Comparison of ENCODE assay signal across 8 cellular contexts in the genomic region with DNA sequence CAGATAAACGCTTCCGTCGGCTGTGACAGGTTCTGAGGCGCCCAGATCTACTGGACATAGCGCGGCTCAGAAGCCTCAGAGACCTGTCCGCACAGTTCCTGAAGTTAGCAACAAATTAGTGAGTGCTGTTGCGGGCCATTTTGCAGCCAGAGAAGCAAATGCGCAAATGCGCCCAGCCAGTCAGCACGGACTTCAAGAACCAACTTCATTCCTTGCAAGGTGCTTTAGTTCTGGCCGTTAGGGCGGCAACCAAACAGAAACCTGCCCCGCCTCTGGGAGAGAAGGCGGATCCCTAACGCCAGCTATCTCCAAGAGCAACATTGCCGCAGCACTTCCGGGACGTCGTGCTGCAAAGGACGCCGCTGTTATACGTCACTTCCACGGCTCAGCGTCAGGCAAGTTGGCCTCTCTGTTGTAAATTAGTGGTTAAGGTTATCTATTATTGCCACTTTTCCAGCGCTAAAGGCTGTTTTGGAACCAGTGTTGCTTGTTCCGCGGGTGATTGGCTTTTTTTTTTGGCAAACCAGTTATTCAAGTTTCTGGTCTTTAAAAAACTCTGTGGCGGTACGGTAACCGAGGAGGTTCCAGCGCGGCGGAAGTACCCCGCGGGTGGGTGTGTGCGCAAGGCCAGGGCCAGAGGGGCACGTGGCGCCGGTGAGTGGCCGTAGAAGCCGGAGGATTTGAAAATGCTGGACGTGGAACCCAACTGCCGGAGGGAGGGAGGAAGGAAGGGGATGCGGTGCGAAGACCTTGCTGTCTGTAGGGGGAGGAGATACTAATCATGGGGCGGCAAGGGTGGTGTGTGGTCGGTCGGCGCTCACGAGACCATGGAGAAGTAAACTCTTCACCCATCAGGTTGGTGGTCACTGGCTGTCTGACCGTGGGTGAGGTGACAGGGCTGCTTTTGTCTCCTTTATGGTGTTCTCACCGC. TPM values are rescaled to one million over a fixed set of nuclear protein-coding genes. Genes with fewer than 3 reads are reported as not detected.
DNase-seq lines count a peak whose midpoint lies in the region; ATAC-seq, FAIRE-seq and TF ChIP-seq lines count a peak whose summit lies in the region.

A gene (plus strand): TSS at position 612 of the 931 bp plus-strand sequence. CDS start 403 bp downstream, outside the sequence.

- in situ Hi-C loops in transverse colon (cut with MboI; ENCODE audit: low pct_ligation_motif_present in 1 of 4, low pct_unique_long_range_greater_than_20kb in 1 of 4, low sequenced_read_pairs in 3 of 4), result loop anchor here (10.0 to 25.0 kb wide), 6 partner anchors 91 to 1178 kb away; a partner anchor contains a TSS

- no peaks in the 10 kb centered on the region for H3K9me2 ChIP-seq in SU-DHL-6 (replicated peaks; ENCODE audit: insufficient read depth, low read length)

- POLR2A ChIA-PET in activated naive CD8-positive, alpha-beta T cell treated with anti-CD3 and anti-CD28 coated beads, Interleukin-2, amount 10 ng/mL, durations not matched to agents 7 days and 5 days (lab: Charles Lee), result interaction anchor here (0.5 to 1.5 kb wide), 9 partner anchors 12 to 383 kb away, joined by 3 to 7 read pairs (median 3); a partner anchor contains a TSS

- H3K4me3 ChIP-seq in SU-DHL-6 (ENCODE audit: insufficient read depth, low read length, poor library complexity, severe bottlenecking) (peak within 1 kb of the TSS; percentile 82), pancreas (peak within 1 kb of the TSS; percentile 67 to 83 (median 76)), transverse colon (peak within 1 kb of the TSS; percentile 40 to 77 (median 66))

- H3K27me3 ChIP-seq in SU-DHL-6 (ENCODE audit: low read length) (no peaks in the 10 kb centered on the region), pancreas (no peaks in the 10 kb centered on the region), transverse colon (no peaks in the 10 kb centered on the region)

- peak within 1 kb of the TSS; percentile 98 for H3K4me3 Mint-ChIP-seq in activated naive CD8-positive, alpha-beta T cell treated with anti-CD3 and anti-CD28 coated beads, Interleukin-2, amount 10 ng/mL, durations not matched to agents 7 days and 5 days

- H3K27ac ChIP-seq in SU-DHL-6 (ENCODE audit: low read depth, low read length) (peak within 1 kb of the TSS; percentile 48; the same call in 1 of the 2 replicates), pancreas (peak within 1 kb of the TSS; percentile 69 to 92 (median 90)), transverse colon (peak within 1 kb of the TSS; percentile 78 to 91 (median 86))

- H3F3A ChIP-seq in SU-DHL-6 (ENCODE audit: insufficient read depth), result no peaks in the 10 kb centered on the region; the same call in 1 of the 2 replicates

- no peaks in the 10 kb centered on the region for H3K9me3 ChIP-seq in SU-DHL-6 (ENCODE audit: insufficient read depth, low read length)
- H3K9me3 ChIP-seq in pancreas, result no peaks in the 10 kb centered on the region
- H3K9me3 ChIP-seq in transverse colon, result no peaks in the 10 kb centered on the region

- no peaks in the 10 kb centered on the region for H4K20me1 ChIP-seq in SU-DHL-6 (ENCODE audit: low read depth, low read length)

- peak within 1 kb of the TSS; percentile 99 for H3K27ac Mint-ChIP-seq in activated naive CD8-positive, alpha-beta T cell treated with anti-CD3 and anti-CD28 coated beads, Interleukin-2, amount 10 ng/mL, durations not matched to agents 7 days and 5 days

- WGBS in pancreas, 2 donors, result 0 to 1% methylated on average over 53 of the region's 53 CpGs
- WGBS in transverse colon (ENCODE audit: low coverage in 1 of 2), 2 donors, result 0% methylated on average over 6 to 53 of the region's 53 CpGs

- ATAC-seq in HG02678 (IDR thresholded peaks at IDR 0.05; ENCODE audit: unreplicated experiment) (peak; percentile 99), Right ventricle myocardium superior (ENCODE audit: poor library complexity) (peak; percentile 100), pancreas (peak; percentile 98 to 99 (median 98))
- peak; percentile 93 for ATAC-seq in activated naive CD8-positive, alpha-beta T cell treated with anti-CD3 and anti-CD28 coated beads, Interleukin-2, amount 10 ng/mL, durations not matched to agents 7 days and 5 days (ENCODE audit: low read depth)

- no peaks in the 10 kb centered on the region for H3K9me3 Mint-ChIP-seq in activated naive CD8-positive, alpha-beta T cell treated with anti-CD3 and anti-CD28 coated beads, Interleukin-2, amount 10 ng/mL, durations not matched to agents 7 days and 5 days

- peak; percentile 51 for DNase-seq in NCI-H128 (lab: John Stamatoyannopoulos, UW; ENCODE audit: unreplicated experiment)
- peak; percentile 83 for DNase-seq in activated naive CD8-positive, alpha-beta T cell treated with anti-CD3 and anti-CD28 coated beads, Interleukin-2, amount 10 ng/mL, durations not matched to agents 7 days and 5 days
- DNase-seq in Right ventricle myocardium superior, result peak; percentile 94
- peak; percentile 85 to 94 (median 91) for DNase-seq in pancreas
- DNase-seq in transverse colon, result peak; percentile 95

- H3K4me1 Mint-ChIP-seq in activated naive CD8-positive, alpha-beta T cell treated with anti-CD3 and anti-CD28 coated beads, Interleukin-2, amount 10 ng/mL, durations not matched to agents 7 days and 5 days, result peaks cover 39% of the 10 kb centered on the region

- no peaks in the 10 kb centered on the region for H3K36me3 ChIP-seq in SU-DHL-6 (ENCODE audit: low read length)
- peaks cover 0 to 10% (median 0%) of the 10 kb centered on the region in 3 donors for H3K36me3 ChIP-seq in pancreas
- no peaks in the 10 kb centered on the region for H3K36me3 ChIP-seq in transverse colon

- H3K4me1 ChIP-seq in pancreas (peaks cover 0 to 17% (median 0%) of the 10 kb centered on the region in 3 donors), transverse colon (peaks cover 9 to 30% (median 21%) of the 10 kb centered on the region in 4 donors)

- peaks cover 31% of the 10 kb centered on the region for H3K79me2 ChIP-seq in SU-DHL-6 (ENCODE audit: insufficient read depth, low read length)

- H3K36me3 Mint-ChIP-seq in activated naive CD8-positive, alpha-beta T cell treated with anti-CD3 and anti-CD28 coated beads, Interleukin-2, amount 10 ng/mL, durations not matched to agents 7 days and 5 days, result peaks cover 30% of the 10 kb centered on the region

- TF ChIP-seq POLR2A in GM10847 (IDR thresholded peaks at IDR 0.05; ENCODE audit: extremely low read depth, insufficient read length), result peak; percentile 35
- peak; percentile 87 for TF ChIP-seq POLR2A in transverse colon (IDR thresholded peaks at IDR 0.05)

- peak within 1 kb of the TSS; percentile 89 for H3K9ac ChIP-seq in SU-DHL-6 (ENCODE audit: low read length)

- peak; percentile 94 for FAIRE-seq in pancreas (lab: Jason Lieb, UNC)

- TF ChIP-seq EP300 in transverse colon (IDR thresholded peaks at IDR 0.05; ENCODE audit: low read depth), result peak; percentile 26

- no peaks in the 10 kb centered on the region for H3K27me3 Mint-ChIP-seq in activated naive CD8-positive, alpha-beta T cell treated with anti-CD3 and anti-CD28 coated beads, Interleukin-2, amount 10 ng/mL, durations not matched to agents 7 days and 5 days

- intact Hi-C loops in Right ventricle myocardium superior (cut with DNase I) (loop anchor here (5.0 kb wide), 2 partner anchors 113 to 393 kb away; a partner anchor contains a TSS), pancreas (cut with DNase I) (no loop called here), transverse colon (cut with DNase I; ENCODE audit: low total_unique reads) (loop anchor here (10.0 kb wide), 2 partner anchors 111 to 391 kb away; a partner anchor contains a TSS)

- H2AFZ ChIP-seq in SU-DHL-6 (ENCODE audit: low read depth, low read length, severe bottlenecking), result peak within 1 kb of the TSS; percentile 96

- H3K4me2 ChIP-seq in SU-DHL-6 (ENCODE audit: low read depth, low read length, poor library complexity, severe bottlenecking), result peak within 1 kb of the TSS; percentile 59

- TF ChIP-seq CTCF in SU-DHL-6 (IDR thresholded peaks at IDR 0.05; ENCODE audit: insufficient read depth, low read length, poor library complexity, severe bottlenecking) (no peak), pancreas (IDR thresholded peaks at IDR 0.05) (no peak), transverse colon (IDR thresholded peaks at IDR 0.05) (no peak)

RNA-seq across cellular contexts. Expression of the gene that starts here (rescaled TPM):
- total RNA-seq in activated naive CD8-positive, alpha-beta T cell treated with anti-CD3 and anti-CD28 coated beads, Interleukin-2, amount 10 ng/mL, durations not matched to agents 7 days and 5 days, result 10 to 100 TPM; 18.2 to 22.7 TPM
- total RNA-seq in Right ventricle myocardium superior (7.7 TPM), pancreas (1 to 10 TPM; 3.2 to 8.7 (median 6.1) TPM), transverse colon (1 to 10 TPM in 3 of 4 donors, not detected in 1; 1.9 to 8.3 (median 5.3) TPM)
- 10 to 100 TPM; 12.0 to 13.4 TPM for polyA plus RNA-seq in pancreas

Comparison
In these comparisons a context has a peak if more than half of its experiments do, and no peak if none do; other contexts are left out.
1. Peak in every context shown above with its lines: DNase-seq, ATAC-seq, H3K4me3 ChIP-seq and H3K27ac ChIP-seq.
2. intact Hi-C loops: an anchor here in Right ventricle myocardium superior (5.0 kb wide) and transverse colon (10.0 kb wide); none called in pancreas.